ENCODE assay signal across 27 cellular contexts in the genomic region with DNA sequence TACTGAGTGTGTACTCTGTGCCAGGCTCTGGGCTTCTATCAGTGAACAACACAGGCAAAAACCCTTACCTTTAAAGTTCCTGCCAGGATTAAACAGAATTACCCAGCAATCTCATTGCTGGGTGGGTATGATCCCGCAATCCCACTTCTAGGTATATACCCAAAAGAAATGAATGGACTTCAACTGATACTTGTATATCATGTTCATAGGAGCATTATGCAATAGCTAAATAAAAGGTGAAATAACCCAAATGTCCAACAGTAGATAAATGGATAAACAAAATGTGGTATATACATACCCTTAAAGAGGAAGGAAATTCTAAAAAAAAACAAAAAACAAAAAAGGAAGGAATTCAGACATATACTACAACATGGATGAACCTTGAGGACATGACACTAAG.
"Had no signal": no experiment of that assay in that cellular context is flagged by ENCODE, and none has a peak within 500 bp of the region (broad histone marks: within the 10 kb centered on the region; RNA-seq: fewer than 3 reads in every experiment).

No MANE protein-coding gene starts in this region.

- H3K27ac Mint-ChIP-seq: stimulated activated naive CD8-positive, alpha-beta T cell treated with anti-CD3 and anti-CD28 coated beads, Interleukin-15, Interleukin-2, amounts not matched to agents 100 ng/mL and 50 ng/mL, for 24 hours had no signal

- ATAC-seq: foreskin keratinocyte; gastroesophageal sphincter; heart left ventricle; left cardiac atrium; left lung; naive thymus-derived CD4-positive, alpha-beta T cell; psoas muscle; right cardiac atrium; stimulated activated naive B cell treated with anti-CD40 and anti-IgM and Interleukin-4, amounts not matched to agents 10 μg/mL and 1 μg/mL and 100 μg/mL, for 72 hours; upper lobe of right lung had no signal

- DNase-seq: colonic mucosa; effector memory CD4-positive, alpha-beta T cell; foreskin keratinocyte; heart left ventricle; left cardiac atrium; left lung; mesenchymal stem cell; midbrain; naive thymus-derived CD4-positive, alpha-beta T cell; occipital lobe; ovary; posterior cingulate gyrus; psoas muscle; right cardiac atrium; sigmoid colon; spleen; stimulated activated CD4-positive, alpha-beta T cell treated with anti-CD3 and anti-CD28 coated beads, Interleukin-2, amount 100 ng/mL, for 48 hours; stimulated activated naive B cell treated with anti-CD40 and anti-IgM and Interleukin-4, amounts not matched to agents 10 μg/mL and 1 μg/mL and 100 μg/mL, for 72 hours; transverse colon; uterus had no signal

- H3K4me3 ChIP-seq: colonic mucosa, esophagus muscularis mucosa, gastroesophageal sphincter, heart left ventricle, hepatocyte, left lung, ovary, psoas muscle, sigmoid colon, spleen, thoracic aorta, transverse colon, upper lobe of right lung, uterus had no signal

- H3K36me3 ChIP-seq: colonic mucosa, gastroesophageal sphincter, heart left ventricle, left lung, ovary, sigmoid colon, thoracic aorta, upper lobe of right lung, uterus had no signal

- H3K4me1 ChIP-seq: colonic mucosa, esophagus muscularis mucosa, foreskin keratinocyte, gastroesophageal sphincter, heart left ventricle, psoas muscle, sigmoid colon, transverse colon, upper lobe of right lung, uterus had no signal

- H3K27me3 Mint-ChIP-seq: naive thymus-derived CD4-positive, alpha-beta T cell; stimulated activated naive B cell treated with anti-CD40 and anti-IgM and Interleukin-4, amounts not matched to agents 10 μg/mL and 1 μg/mL and 100 μg/mL, for 72 hours; stimulated activated naive CD8-positive, alpha-beta T cell treated with anti-CD3 and anti-CD28 coated beads, Interleukin-15, Interleukin-2, amounts not matched to agents 100 ng/mL and 50 ng/mL, for 24 hours had no signal

- H3K4me2 ChIP-seq: hepatocyte had no signal

- H3K4me3 Mint-ChIP-seq: naive thymus-derived CD4-positive, alpha-beta T cell; nephron; stimulated activated naive B cell treated with anti-CD40 and anti-IgM and Interleukin-4, amounts not matched to agents 10 μg/mL and 1 μg/mL and 100 μg/mL, for 72 hours; stimulated activated naive CD8-positive, alpha-beta T cell treated with anti-CD3 and anti-CD28 coated beads, Interleukin-15, Interleukin-2, amounts not matched to agents 100 ng/mL and 50 ng/mL, for 24 hours had no signal

- H2AFZ ChIP-seq: hepatocyte had no signal

- H3K27ac ChIP-seq: colonic mucosa, esophagus muscularis mucosa, foreskin keratinocyte, gastroesophageal sphincter, heart left ventricle, hepatocyte, left lung, ovary, psoas muscle, sigmoid colon, spleen, thoracic aorta, transverse colon, upper lobe of right lung, uterus had no signal

- H3K9me3 ChIP-seq: colonic mucosa, esophagus muscularis mucosa, gastroesophageal sphincter, heart left ventricle, left lung, ovary, psoas muscle, sigmoid colon, spleen, thoracic aorta, transverse colon, upper lobe of right lung, uterus had no signal

- H3K27me3 ChIP-seq: colonic mucosa, esophagus muscularis mucosa, foreskin keratinocyte, gastroesophageal sphincter, heart left ventricle, hepatocyte, left lung, ovary, sigmoid colon, spleen, transverse colon, upper lobe of right lung, uterus had no signal

- H3K9me3 Mint-ChIP-seq: naive thymus-derived CD4-positive, alpha-beta T cell; nephron; stimulated activated naive B cell treated with anti-CD40 and anti-IgM and Interleukin-4, amounts not matched to agents 10 μg/mL and 1 μg/mL and 100 μg/mL, for 72 hours; stimulated activated naive CD8-positive, alpha-beta T cell treated with anti-CD3 and anti-CD28 coated beads, Interleukin-15, Interleukin-2, amounts not matched to agents 100 ng/mL and 50 ng/mL, for 24 hours had no signal

- H3K79me2 ChIP-seq: hepatocyte had no signal
